18 cellular contexts compared by ENCODE assay signal in genomic region chr16:57607676-57608461, GRCh38. TPM values are rescaled to one million over a fixed set of nuclear protein-coding genes. Genes with fewer than 3 reads are reported as not detected.
A peak's percentile ranks its signal among the peaks of the same experiment; 100 is the strongest.
DNase-seq lines count a peak whose midpoint lies in the region; ATAC-seq, FAIRE-seq and TF ChIP-seq lines count a peak whose summit lies in the region.
"Had no signal": no experiment of that assay in that cellular context is flagged by ENCODE, and none has a peak within 500 bp of the region (broad histone marks: within the 10 kb centered on the region; RNA-seq: fewer than 3 reads in every experiment).

No MANE protein-coding gene starts in this region.

- H3K4me1 Mint-ChIP-seq in activated CD8-positive, alpha-beta T cell treated with anti-CD3 and anti-CD28 coated beads, Interleukin-2, amount 10 ng/mL, durations not matched to agents 7 days and 5 days (ENCODE audit: low read depth) = peaks cover 80% of the 10 kb centered on the region

- no peak for TF ChIP-seq RAD21 in HepG2 (CRISPR knock-in tag; IDR thresholded peaks at IDR 0.05)

- no peaks in the 10 kb centered on the region for H3K27me3 Mint-ChIP-seq in activated CD8-positive, alpha-beta T cell treated with anti-CD3 and anti-CD28 coated beads, Interleukin-2, amount 10 ng/mL, durations not matched to agents 7 days and 5 days (ENCODE audit: low read depth)

- H3K36me3 Mint-ChIP-seq in activated CD8-positive, alpha-beta T cell treated with anti-CD3 and anti-CD28 coated beads, Interleukin-2, amount 10 ng/mL, durations not matched to agents 7 days and 5 days (ENCODE audit: low read depth) = peaks cover 14% of the 10 kb centered on the region
- H3K36me3 Mint-ChIP-seq: IgD-negative memory B cell had no signal

- intact Hi-C loops in HepG2 (cut with micrococcal nuclease; ENCODE audit: unreplicated experiment) = loop anchor here (1.0 kb wide), 1 partner anchor 15 kb away; no protein-coding TSS in a partner anchor
- intact Hi-C loops in right lobe of liver (cut with DNase I) = no loop called here
- intact Hi-C loops in vagina (cut with DNase I) = no loop called here

- H3K79me2 ChIP-seq in HepG2 (ENCODE audit: insufficient read depth, low read length) = no peaks in the 10 kb centered on the region

- H3K27ac Mint-ChIP-seq in activated CD8-positive, alpha-beta T cell treated with anti-CD3 and anti-CD28 coated beads, Interleukin-2, amount 10 ng/mL, durations not matched to agents 7 days and 5 days = peak overlapping the region; percentile 96
- H3K27ac Mint-ChIP-seq: IgD-negative memory B cell had no signal

- ATAC-seq in HepG2 (no peak), right lobe of liver (no peak), left lobe of liver (no peak), HG03469 (IDR thresholded peaks at IDR 0.05; ENCODE audit: unreplicated experiment) (no peak)
- ATAC-seq in activated CD8-positive, alpha-beta T cell treated with anti-CD3 and anti-CD28 coated beads, Interleukin-2, amount 10 ng/mL, durations not matched to agents 7 days and 5 days = no peak
- ATAC-seq: left cardiac atrium had no signal

- no peak overlapping the region for H2AFZ ChIP-seq in HepG2 (ENCODE audit: low read length)

- CTCF ChIA-PET in HepG2 (lab: Yijun Ruan, JAX; ENCODE audit: low intra/inter-chr PET ratio, low total read pairs) = interaction anchor here (5.6 kb wide), 1 partner anchor 41 kb away, joined by 37 read pairs; no protein-coding TSS in a partner anchor
- CTCF ChIA-PET in activated CD8-positive, alpha-beta T cell treated with anti-CD3 and anti-CD28 coated beads, Interleukin-2, amount 10 ng/mL, durations not matched to agents 7 days and 5 days (lab: Charles Lee) = interaction anchor here (2.6 to 7.7 kb wide), 6 partner anchors 16 to 44 kb away, joined by 8 to 134 read pairs (median 42); no protein-coding TSS in a partner anchor

- H3K4me3 Mint-ChIP-seq in activated CD8-positive, alpha-beta T cell treated with anti-CD3 and anti-CD28 coated beads, Interleukin-2, amount 10 ng/mL, durations not matched to agents 7 days and 5 days = no peak overlapping the region

- no peaks in the 10 kb centered on the region for H3K9me3 ChIP-seq in HepG2 (ENCODE audit: low read length)
- no peaks in the 10 kb centered on the region for H3K9me3 ChIP-seq in right lobe of liver
- H3K9me3 ChIP-seq in vagina = no peaks in the 10 kb centered on the region
- H3K9me3 ChIP-seq: prostate gland had no signal

- no peaks in the 10 kb centered on the region for H3K9me3 Mint-ChIP-seq in activated CD8-positive, alpha-beta T cell treated with anti-CD3 and anti-CD28 coated beads, Interleukin-2, amount 10 ng/mL, durations not matched to agents 7 days and 5 days (ENCODE audit: insufficient read depth)
- H3K9me3 Mint-ChIP-seq: IgD-negative memory B cell had no signal

- POLR2A ChIA-PET in HepG2 (lab: Yijun Ruan, JAX) = interaction anchor here (0.6 to 7.4 kb wide), 15 partner anchors 9 to 522 kb away, joined by 3 to 91 read pairs (median 5); partner anchors contain the start of genes ADGRG1, CFAP20 and KATNB1
- POLR2A ChIA-PET in activated CD8-positive, alpha-beta T cell treated with anti-CD3 and anti-CD28 coated beads, Interleukin-2, amount 10 ng/mL, durations not matched to agents 7 days and 5 days (lab: Charles Lee) = interaction anchor here (2.2 kb wide), 1 partner anchor 30 kb away, joined by 13 read pairs; no protein-coding TSS in a partner anchor

- no TSS peak for BruUV-seq in HepG2 (replicated peaks; lab: Mats Ljungman, UMichigan)

- no peak for TF ChIP-seq EP300 in HepG2 (IDR thresholded peaks at IDR 0.05; ENCODE audit: low read depth in 2 of 2, low read length in 2 of 2)
- TF ChIP-seq EP300 in HepG2 (CRISPR knock-in tag; IDR thresholded peaks at IDR 0.05; ENCODE audit: borderline replicate concordance) = no peak

- H3K4me1 ChIP-seq in HepG2 (ENCODE audit: insufficient read depth, low read length) = peaks cover 57% of the 10 kb centered on the region
- peaks cover 0 to 22% (median 5%) of the 10 kb centered on the region in 4 donors for H3K4me1 ChIP-seq in right lobe of liver
- H3K4me1 ChIP-seq in vagina = no peaks in the 10 kb centered on the region
- H3K4me1 ChIP-seq: prostate gland had no signal

- in situ Hi-C loops in HepG2 (cut with HindIII; ENCODE audit: extremely low pct_ligation_motif_present, low pct_unique_long_range_greater_than_20kb) = no loop called here

- no peak for TF ChIP-seq POLR2A in HepG2 (IDR thresholded peaks at IDR 0.05; ENCODE audit: insufficient read depth in 1 of 2, low read depth in 2 of 2, low read length in 2 of 2)
- TF ChIP-seq POLR2A in right lobe of liver (IDR thresholded peaks at IDR 0.05) = no peak
- TF ChIP-seq POLR2A in vagina (IDR thresholded peaks at IDR 0.05) = no peak

- 61% methylated on average over 10 of the region's 10 CpGs for WGBS in HepG2 (ENCODE audit: low lambda C conversion rate)
- 78% methylated on average over 7 of the region's 10 CpGs for WGBS in right lobe of liver (ENCODE audit: insufficient coverage, low coverage, low lambda C conversion rate, missing lambda C conversion rate)

- TF ChIP-seq CTCF in HepG2 (CRISPR knock-in tag; IDR thresholded peaks at IDR 0.05) (no peak), right lobe of liver (IDR thresholded peaks at IDR 0.05) (no peak), vagina (IDR thresholded peaks at IDR 0.05) (no peak)

- peak; percentile 58 for FAIRE-seq in HepG2 (lab: Jason Lieb, UNC)
- FAIRE-seq: bronchial epithelial cell, GM18507 had no signal

- DNase-seq in HepG2 (ENCODE audit: low spot score) = no peak
- no peak for DNase-seq in right lobe of liver
- no peak for DNase-seq in activated CD8-positive, alpha-beta T cell treated with anti-CD3 and anti-CD28 coated beads, Interleukin-2, amount 10 ng/mL, durations not matched to agents 7 days and 5 days
- DNase-seq in left lobe of liver (ENCODE audit: low spot score) = peak; percentile 34
- peak; percentile 34 to 56 for DNase-seq in vagina (ENCODE audit: extremely low spot score in 2 of 2)
- DNase-seq in NCI-H2227 treated with DMSO at 0.1 percent for 48 hours (lab: John Stamatoyannopoulos, UW) = no peak
- no peak for DNase-seq in hippocampal formation (lab: John Stamatoyannopoulos, UW)
- DNase-seq: activated CD4-positive, CD25-positive, alpha-beta regulatory T cell treated with anti-CD3 and anti-CD28 coated beads, Interleukin-2, amount 50 U/mL, for 72 hours; effector CD4-positive, alpha-beta T cell; left cardiac atrium; NCI-H1105 treated with DMSO at 0.1 percent for 48 hours; stimulated activated CD4-positive, alpha-beta T cell treated with anti-CD3 and anti-CD28 coated beads, Interleukin-12 subunit alpha, Interleukin-12 subunit beta, amount 100 ng/mL, for 4 hours; T-helper 2 cell had no signal

- H3K4me2 ChIP-seq in HepG2 (ENCODE audit: low read depth, low read length) = peak overlapping the region; percentile 3; the same call in 1 of the 2 replicates

- no peak overlapping the region for H3K9ac ChIP-seq in HepG2 (ENCODE audit: insufficient read depth, low read depth, low read length)

- H3K36me3 ChIP-seq in HepG2 (replicated peaks in 1 of 2; ENCODE audit: control insufficient read depth in 1 of 2, insufficient read depth in 2 of 2, low read length in 2 of 2) (no peaks in the 10 kb centered on the region), right lobe of liver (no peaks in the 10 kb centered on the region), vagina (no peaks in the 10 kb centered on the region)
- H3K36me3 ChIP-seq: prostate gland had no signal

- H4K20me1 ChIP-seq in HepG2 (ENCODE audit: insufficient read depth, low read length) = no peaks in the 10 kb centered on the region

- no peak overlapping the region for H3K4me3 ChIP-seq in HepG2 (replicated peaks in 1 of 3; ENCODE audit: insufficient read depth in 1 of 3, low read depth in 2 of 3, low read length in 3 of 3)
- no peak overlapping the region for H3K4me3 ChIP-seq in right lobe of liver
- H3K4me3 ChIP-seq in vagina = no peak overlapping the region
- H3K4me3 ChIP-seq: prostate gland had no signal

- H3K27me3 ChIP-seq in HepG2 (ENCODE audit: control insufficient read depth in 1 of 2, insufficient read depth in 2 of 2, low read length in 2 of 2) (peaks cover 4 to 18% of the 10 kb centered on the region in 2 experiments; a peak in 1 of 5 replicates), right lobe of liver (no peaks in the 10 kb centered on the region), vagina (no peaks in the 10 kb centered on the region)

- no peak overlapping the region for H3K27ac ChIP-seq in HepG2 (ENCODE audit: extremely low read length, insufficient read depth, low read length)
- H3K27ac ChIP-seq in right lobe of liver = peak overlapping the region in 1 of 3 donors; percentile 55
- H3K27ac ChIP-seq in vagina = no peak overlapping the region
- H3K27ac ChIP-seq: prostate gland had no signal

RNA-seq across cellular contexts. Expression of gene ADGRG1, which starts 20.6 kb away (rescaled TPM):
- total RNA-seq in HepG2 (2016; rRNA removed; fragmentation: Illumina TruSeq; extraction: Trizol) (2.8 and 5.9 TPM in 2 replicates), right lobe of liver (1 to 10 TPM; 1.8 to 4.2 (median 3.4) TPM), left lobe of liver (5.1 TPM), vagina (97.7 TPM)
- total RNA-seq in HepG2 (2016; cell fraction: cytosol; rRNA removed; fragmentation: Illumina TruSeq; extraction: Trizol; ENCODE audit: low read depth) = 1.1 and 2.0 TPM in 2 replicates
- total RNA-seq in HepG2 (2016; cell fraction: insoluble cytoplasmic fraction; rRNA removed; fragmentation: Illumina TruSeq; extraction: Trizol) = 2.8 and 5.0 TPM in 2 replicates
- total RNA-seq in HepG2 (2016; cell fraction: membrane; rRNA removed; fragmentation: Illumina TruSeq; extraction: Trizol) = 3.1 and 3.2 TPM in 2 replicates
- 7.2 and 8.0 TPM in 2 replicates for total RNA-seq in HepG2 (2016; cell fraction: nucleus; rRNA removed; fragmentation: Illumina TruSeq; extraction: Trizol)
- 2.7 and 3.3 TPM in 2 replicates for polyA plus RNA-seq in HepG2 (2011; rRNA removed)
- 1.8 and 2.1 TPM in 2 replicates for polyA plus RNA-seq in HepG2 (2011; cell fraction: cytosol; rRNA removed)
- polyA plus RNA-seq in HepG2 (2011; cell fraction: nucleus; rRNA removed) = 5.0 and 7.4 TPM in 2 replicates
- 2.3 and 3.3 TPM in 2 replicates for polyA plus RNA-seq in HepG2 (2012)
- polyA plus RNA-seq in HepG2 (2016; cell fraction: cytosol; fragmentation: Illumina TruSeq; extraction: Trizol; ENCODE audit: low read depth) = 0.83 and 1.3 TPM in 2 replicates
- polyA plus RNA-seq in HepG2 (2016; cell fraction: insoluble cytoplasmic fraction; fragmentation: Illumina TruSeq; extraction: Trizol; ENCODE audit: low read depth) = 2.4 and 5.1 TPM in 2 replicates
- polyA plus RNA-seq in HepG2 (2016; cell fraction: membrane; fragmentation: Illumina TruSeq; extraction: Trizol; ENCODE audit: low read depth) = 2.8 and 3.2 TPM in 2 replicates
- 14.1 and 15.0 TPM in 2 replicates for polyA plus RNA-seq in HepG2 (2016; cell fraction: nucleus; fragmentation: Illumina TruSeq; extraction: Trizol; ENCODE audit: insufficient read depth, low read depth)
- 4.0 and 29.5 TPM in 2 replicates for polyA minus RNA-seq in HepG2 (2011; rRNA and poly(A)+ RNA removed; ENCODE audit: low replicate concordance)
- 1.8 and 1.9 TPM in 2 replicates for polyA minus RNA-seq in HepG2 (2011; cell fraction: cytosol; rRNA and poly(A)+ RNA removed)
- 2.4 and 2.8 TPM in 2 replicates for polyA minus RNA-seq in HepG2 (2011; cell fraction: nucleus; rRNA and poly(A)+ RNA removed)
- 1 to 10 TPM; 3.3 to 3.7 TPM for total RNA-seq in activated CD8-positive, alpha-beta T cell treated with anti-CD3 and anti-CD28 coated beads, Interleukin-2, amount 10 ng/mL, durations not matched to agents 7 days and 5 days

Comparison
In these comparisons a context has a peak if more than half of its experiments do, and no peak if none do; other contexts are left out.
1. DNase-seq: peak in left lobe of liver (single experiment) and vagina (2 of 2); none in HepG2 (single experiment), right lobe of liver (0 of 3), activated CD8-positive, alpha-beta T cell treated with anti-CD3 and anti-CD28 coated beads, Interleukin-2, amount 10 ng/mL, durations not matched to agents 7 days and 5 days (single experiment), NCI-H2227 treated with DMSO at 0.1 percent for 48 hours (single experiment) and hippocampal formation (0 of 2).
2. RNA of gene ADGRG1, which starts 20.6 kb away (total RNA-seq): 97.7 TPM in vagina (single experiment); 1.1 to 8.0 TPM in HepG2, 5.1 TPM in left lobe of liver (single experiment), 1.8 to 4.2 TPM in right lobe of liver and 3.3 to 3.7 TPM in activated CD8-positive, alpha-beta T cell treated with anti-CD3 and anti-CD28 coated beads, Interleukin-2, amount 10 ng/mL, durations not matched to agents 7 days and 5 days; every median in the first group is over 10 times any median in the second.